In the genomic region with DNA sequence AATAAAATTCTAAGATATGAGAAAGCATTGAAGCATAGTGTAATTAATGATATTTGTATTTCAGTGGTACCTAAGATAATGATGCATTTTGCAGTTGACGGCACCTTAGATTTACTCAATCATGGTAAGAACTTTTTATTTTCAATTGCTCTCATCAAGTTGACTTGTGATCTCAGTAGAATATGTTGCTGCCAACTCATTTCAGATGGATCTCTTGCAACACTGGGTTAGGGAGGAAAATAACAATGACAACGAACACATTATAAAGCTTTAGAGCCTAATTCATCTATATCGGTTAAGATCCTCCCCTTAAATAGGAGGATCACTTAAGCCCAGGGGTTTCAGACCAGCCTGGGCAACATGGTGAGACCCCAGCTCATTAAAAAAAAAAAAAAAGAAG, we compare ENCODE assay signal across 1 cellular context.
TF ChIP-seq lines count a peak whose summit lies in the region.

No MANE protein-coding gene starts in this region.

TF ChIP-seq in IMR-90, 13 proteins besides CTCF, POLR2A, EP300 and RAD21 (continued from another document):
- TF ChIP-seq, protein P1, sequence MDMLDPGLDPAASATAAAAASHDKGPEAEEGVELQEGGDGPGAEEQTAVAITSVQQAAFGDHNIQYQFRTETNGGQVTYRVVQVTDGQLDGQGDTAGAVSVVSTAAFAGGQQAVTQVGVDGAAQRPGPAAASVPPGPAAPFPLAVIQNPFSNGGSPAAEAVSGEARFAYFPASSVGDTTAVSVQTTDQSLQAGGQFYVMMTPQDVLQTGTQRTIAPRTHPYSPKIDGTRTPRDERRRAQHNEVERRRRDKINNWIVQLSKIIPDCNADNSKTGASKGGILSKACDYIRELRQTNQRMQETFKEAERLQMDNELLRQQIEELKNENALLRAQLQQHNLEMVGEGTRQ (IDR thresholded peaks at IDR 0.05; ENCODE audit: low read depth, low read length): no peak
- TF ChIP-seq BHLHE40 (IDR thresholded peaks at IDR 0.05; ENCODE audit: low read depth, low read length) (no peak), SMC3 (IDR thresholded peaks at IDR 0.05; ENCODE audit: low read depth, low read length) (no peak), FOS (IDR thresholded peaks at IDR 0.05; ENCODE audit: low read depth, low read length) (no peak), RCOR1 (IDR thresholded peaks at IDR 0.05; ENCODE audit: insufficient replicate concordance, low read length) (no peak)
- TF ChIP-seq, protein P2, sequence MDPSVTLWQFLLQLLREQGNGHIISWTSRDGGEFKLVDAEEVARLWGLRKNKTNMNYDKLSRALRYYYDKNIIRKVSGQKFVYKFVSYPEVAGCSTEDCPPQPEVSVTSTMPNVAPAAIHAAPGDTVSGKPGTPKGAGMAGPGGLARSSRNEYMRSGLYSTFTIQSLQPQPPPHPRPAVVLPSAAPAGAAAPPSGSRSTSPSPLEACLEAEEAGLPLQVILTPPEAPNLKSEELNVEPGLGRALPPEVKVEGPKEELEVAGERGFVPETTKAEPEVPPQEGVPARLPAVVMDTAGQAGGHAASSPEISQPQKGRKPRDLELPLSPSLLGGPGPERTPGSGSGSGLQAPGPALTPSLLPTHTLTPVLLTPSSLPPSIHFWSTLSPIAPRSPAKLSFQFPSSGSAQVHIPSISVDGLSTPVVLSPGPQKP (IDR thresholded peaks at IDR 0.05; ENCODE audit: borderline replicate concordance, low read depth, low read length): no peak
